In the genomic region with DNA sequence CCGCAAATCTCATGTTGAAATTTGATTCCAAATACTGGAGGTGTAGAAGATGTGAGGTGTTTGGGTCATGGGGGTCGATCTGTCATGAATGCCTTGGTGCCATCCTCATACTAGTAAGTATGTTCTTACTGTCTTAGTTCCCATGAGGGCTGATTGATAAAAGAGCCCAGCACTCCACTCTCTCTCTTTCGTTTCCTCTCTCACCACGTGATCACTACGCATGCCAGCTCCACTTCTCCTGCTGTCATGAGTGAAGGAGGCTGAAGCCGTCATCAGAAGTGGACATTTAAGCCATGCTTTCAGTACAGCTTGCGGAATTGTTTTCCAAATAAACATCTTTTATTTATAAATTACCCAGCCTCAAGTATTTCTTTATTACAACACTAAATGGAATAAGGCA, we compare ENCODE assay signal across 1 cellular context.
TF ChIP-seq lines count a peak whose summit lies in the region.

No MANE protein-coding gene starts in this region.

TF ChIP-seq in A549, 52 proteins besides CTCF, POLR2A, EP300 and RAD21 (continued from another document):
- TF ChIP-seq, protein P1, sequence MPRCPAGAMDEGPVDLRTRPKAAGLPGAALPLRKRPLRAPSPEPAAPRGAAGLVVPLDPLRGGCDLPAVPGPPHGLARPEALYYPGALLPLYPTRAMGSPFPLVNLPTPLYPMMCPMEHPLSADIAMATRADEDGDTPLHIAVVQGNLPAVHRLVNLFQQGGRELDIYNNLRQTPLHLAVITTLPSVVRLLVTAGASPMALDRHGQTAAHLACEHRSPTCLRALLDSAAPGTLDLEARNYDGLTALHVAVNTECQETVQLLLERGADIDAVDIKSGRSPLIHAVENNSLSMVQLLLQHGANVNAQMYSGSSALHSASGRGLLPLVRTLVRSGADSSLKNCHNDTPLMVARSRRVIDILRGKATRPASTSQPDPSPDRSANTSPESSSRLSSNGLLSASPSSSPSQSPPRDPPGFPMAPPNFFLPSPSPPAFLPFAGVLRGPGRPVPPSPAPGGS (IDR thresholded peaks at IDR 0.05) = no peak
- TF ChIP-seq HOXA7 (CRISPR knock-in tag; IDR thresholded peaks at IDR 0.05) = no peak
TF ChIP-seq in A549: peak in this region for 0.
